Comparison of ENCODE assay signal across 3 cellular contexts in genomic region chr2:10067881-10068280, GRCh38.
TF ChIP-seq lines count a peak whose summit lies in the region.

No MANE protein-coding gene starts in this region.

TF ChIP-seq in SK-N-SH treated with all-trans-retinoic acid at 6 μM for 48 hours, 23 proteins besides CTCF, POLR2A, EP300 and RAD21:
- TF ChIP-seq ZFP30 (CRISPR knock-in tag; IDR thresholded peaks at IDR 0.05), result peak; percentile 100
- TF ChIP-seq GLIS3 (CRISPR knock-in tag; IDR thresholded peaks at IDR 0.05), result no peak
- 0 out of 2 replicates have a peak, but pooled peaks have one; percentile 14 for TF ChIP-seq ZNF8 (CRISPR knock-in tag; IDR thresholded peaks at IDR 0.05)

TF ChIP-seq in SK-N-SH, 30 proteins besides CTCF, POLR2A, EP300 and RAD21:
- TF ChIP-seq, protein P1, sequence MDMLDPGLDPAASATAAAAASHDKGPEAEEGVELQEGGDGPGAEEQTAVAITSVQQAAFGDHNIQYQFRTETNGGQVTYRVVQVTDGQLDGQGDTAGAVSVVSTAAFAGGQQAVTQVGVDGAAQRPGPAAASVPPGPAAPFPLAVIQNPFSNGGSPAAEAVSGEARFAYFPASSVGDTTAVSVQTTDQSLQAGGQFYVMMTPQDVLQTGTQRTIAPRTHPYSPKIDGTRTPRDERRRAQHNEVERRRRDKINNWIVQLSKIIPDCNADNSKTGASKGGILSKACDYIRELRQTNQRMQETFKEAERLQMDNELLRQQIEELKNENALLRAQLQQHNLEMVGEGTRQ (IDR thresholded peaks at IDR 0.05; ENCODE audit: borderline replicate concordance, low read depth, low read length), result no peak
- TF ChIP-seq, protein P2, sequence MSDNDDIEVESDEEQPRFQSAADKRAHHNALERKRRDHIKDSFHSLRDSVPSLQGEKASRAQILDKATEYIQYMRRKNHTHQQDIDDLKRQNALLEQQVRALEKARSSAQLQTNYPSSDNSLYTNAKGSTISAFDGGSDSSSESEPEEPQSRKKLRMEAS (IDR thresholded peaks at IDR 0.05; ENCODE audit: low read depth), result no peak
- TF ChIP-seq MEF2A (IDR thresholded peaks at IDR 0.05; ENCODE audit: borderline replicate concordance, low read depth), result no peak
- TF ChIP-seq CHD2 (IDR thresholded peaks at IDR 0.05; ENCODE audit: low read length, partially characterized antibody), result no peak
- no peak for TF ChIP-seq SIN3A (IDR thresholded peaks at IDR 0.05; ENCODE audit: borderline replicate concordance, low read depth, low read length)
- TF ChIP-seq MXI1 (IDR thresholded peaks at IDR 0.05; ENCODE audit: low read depth, low read length), result no peak
- no peak for TF ChIP-seq GABPA (IDR thresholded peaks at IDR 0.05; ENCODE audit: low read depth)

TF ChIP-seq in K562, 482 proteins besides CTCF, POLR2A, EP300 and RAD21:
- TF ChIP-seq, protein P3, sequence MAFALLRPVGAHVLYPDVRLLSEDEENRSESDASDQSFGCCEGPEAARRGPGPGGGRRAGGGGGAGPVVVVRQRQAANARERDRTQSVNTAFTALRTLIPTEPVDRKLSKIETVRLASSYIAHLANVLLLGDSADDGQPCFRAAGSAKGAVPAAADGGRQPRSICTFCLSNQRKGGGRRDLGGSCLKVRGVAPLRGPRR (CRISPR knock-in tag; IDR thresholded peaks at IDR 0.05), result no peak
- no peak for TF ChIP-seq SIRT6 (IDR thresholded peaks at IDR 0.05; ENCODE audit: low read depth, low read length)
- TF ChIP-seq ZNF280A (IDR thresholded peaks at IDR 0.05; ENCODE audit: low read depth, partially characterized antibody), result peak; percentile 64
- TF ChIP-seq ZNF212 (CRISPR knock-in tag; IDR thresholded peaks at IDR 0.05), result no peak
- no peak for TF ChIP-seq FOXM1 (IDR thresholded peaks at IDR 0.05; ENCODE audit: low read depth)
- TF ChIP-seq FOXM1 (CRISPR knock-in tag; IDR thresholded peaks at IDR 0.05; ENCODE audit: low read depth), result no peak
- TF ChIP-seq ZNF699 (CRISPR knock-in tag; IDR thresholded peaks at IDR 0.05; ENCODE audit: insufficient replicate concordance), result no peak
- no peak for TF ChIP-seq POLR2B (IDR thresholded peaks at IDR 0.05; ENCODE audit: low read depth, partially characterized antibody)
- TF ChIP-seq, protein P4, sequence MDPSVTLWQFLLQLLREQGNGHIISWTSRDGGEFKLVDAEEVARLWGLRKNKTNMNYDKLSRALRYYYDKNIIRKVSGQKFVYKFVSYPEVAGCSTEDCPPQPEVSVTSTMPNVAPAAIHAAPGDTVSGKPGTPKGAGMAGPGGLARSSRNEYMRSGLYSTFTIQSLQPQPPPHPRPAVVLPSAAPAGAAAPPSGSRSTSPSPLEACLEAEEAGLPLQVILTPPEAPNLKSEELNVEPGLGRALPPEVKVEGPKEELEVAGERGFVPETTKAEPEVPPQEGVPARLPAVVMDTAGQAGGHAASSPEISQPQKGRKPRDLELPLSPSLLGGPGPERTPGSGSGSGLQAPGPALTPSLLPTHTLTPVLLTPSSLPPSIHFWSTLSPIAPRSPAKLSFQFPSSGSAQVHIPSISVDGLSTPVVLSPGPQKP (CRISPR knock-in tag; IDR thresholded peaks at IDR 0.05), result no peak
- no peak for TF ChIP-seq E2F4 (CRISPR knock-in tag; IDR thresholded peaks at IDR 0.05; ENCODE audit: low read depth)
- no peak for TF ChIP-seq EZH2 (IDR thresholded peaks at IDR 0.05; ENCODE audit: borderline replicate concordance, low read depth, low read length)
- no peak for TF ChIP-seq SP1 (CRISPR knock-in tag; IDR thresholded peaks at IDR 0.05)
- no peak for TF ChIP-seq XRCC4 (IDR thresholded peaks at IDR 0.05; ENCODE audit: extremely low read depth, insufficient read depth, insufficient read length)
- TF ChIP-seq CBX3 (IDR thresholded peaks at IDR 0.05; ENCODE audit: borderline replicate concordance in 1 of 2, low read length in 2 of 2), result peak in 1 of 2 experiments; percentile 64; a peak in 1 of 3 replicates
TF ChIP-seq in K562: peak in this region for 2.
